8 cellular contexts compared by ENCODE assay signal in genomic region chr19:48752511-48753365, GRCh38. TPM values are rescaled to one million over a fixed set of nuclear protein-coding genes. Genes with fewer than 3 reads are reported as not detected.
DNase-seq lines count a peak whose midpoint lies in the region; ATAC-seq lines count a peak whose summit lies in the region.

TSS of gene FUT1 (minus strand) at chr19:48752641. CDS start at chr19:48751281, 1,360 bp downstream.

- H3K4me1 Mint-ChIP-seq in activated CD4-positive, alpha-beta T cell treated with anti-CD3 and anti-CD28 coated beads, Interleukin-2, amount 10 ng/mL, durations not matched to agents 7 days and 5 days = peaks cover 23% of the 10 kb centered on the region

- DNase-seq in EL (peak; percentile 67), NCI-H1930 (lab: John Stamatoyannopoulos, UW) (peak; percentile 95), epidermal melanocyte (ENCODE audit: insufficient read length, low spot score) (peak; percentile 53), mucosa of gallbladder (ENCODE audit: low spot score) (peak; percentile 41)
- peak; percentile 26 for DNase-seq in activated CD4-positive, alpha-beta T cell treated with anti-CD3 and anti-CD28 coated beads, Interleukin-2, amount 10 ng/mL, durations not matched to agents 7 days and 5 days

- ATAC-seq in HG02852 (IDR thresholded peaks at IDR 0.05; ENCODE audit: unreplicated experiment) (no peak), HG03159 (IDR thresholded peaks at IDR 0.05; ENCODE audit: unreplicated experiment) (no peak), GM21526 (IDR thresholded peaks at IDR 0.05; ENCODE audit: low FRiP score, unreplicated experiment) (no peak)

- POLR2A ChIA-PET in activated CD4-positive, alpha-beta T cell treated with anti-CD3 and anti-CD28 coated beads, Interleukin-2, amount 10 ng/mL, durations not matched to agents 7 days and 5 days (lab: Charles Lee) = no interaction called here

- H3K27ac Mint-ChIP-seq in activated CD4-positive, alpha-beta T cell treated with anti-CD3 and anti-CD28 coated beads, Interleukin-2, amount 10 ng/mL, durations not matched to agents 7 days and 5 days = peak within 1 kb of the TSS; percentile 57

- no peaks in the 10 kb centered on the region for H3K36me3 Mint-ChIP-seq in activated CD4-positive, alpha-beta T cell treated with anti-CD3 and anti-CD28 coated beads, Interleukin-2, amount 10 ng/mL, durations not matched to agents 7 days and 5 days (ENCODE audit: low read depth)

- no peaks in the 10 kb centered on the region for H3K9me3 Mint-ChIP-seq in activated CD4-positive, alpha-beta T cell treated with anti-CD3 and anti-CD28 coated beads, Interleukin-2, amount 10 ng/mL, durations not matched to agents 7 days and 5 days

- CTCF ChIA-PET in activated CD4-positive, alpha-beta T cell treated with anti-CD3 and anti-CD28 coated beads, Interleukin-2, amount 10 ng/mL, durations not matched to agents 7 days and 5 days (lab: Charles Lee) = interaction anchor here (1.1 kb wide), 1 partner anchor 8 kb away, joined by 3 read pairs; no protein-coding TSS in a partner anchor

- peaks cover 26% of the 10 kb centered on the region for H3K27me3 Mint-ChIP-seq in activated CD4-positive, alpha-beta T cell treated with anti-CD3 and anti-CD28 coated beads, Interleukin-2, amount 10 ng/mL, durations not matched to agents 7 days and 5 days

- H3K4me3 Mint-ChIP-seq in activated CD4-positive, alpha-beta T cell treated with anti-CD3 and anti-CD28 coated beads, Interleukin-2, amount 10 ng/mL, durations not matched to agents 7 days and 5 days = peak within 1 kb of the TSS; percentile 72

RNA-seq across cellular contexts. Expression of gene FUT1, which starts in this region (rescaled TPM):
- total RNA-seq in activated CD4-positive, alpha-beta T cell treated with anti-CD3 and anti-CD28 coated beads, Interleukin-2, amount 10 ng/mL, durations not matched to agents 7 days and 5 days = under 1 TPM; 0.10 to 0.23 TPM
- total RNA-seq in mucosa of gallbladder = 1.0 TPM

Comparison
In these comparisons a context has a peak if more than half of its experiments do, and no peak if none do; other contexts are left out.
1. Peak in DNase-seq in activated CD4-positive, alpha-beta T cell treated with anti-CD3 and anti-CD28 coated beads, Interleukin-2, amount 10 ng/mL, durations not matched to agents 7 days and 5 days; RNA of the gene not detected or under 1 TPM.
2. DNase-seq: peak in every context shown above with its lines; median percentile 95 in NCI-H1930; 67 in EL; 53 in epidermal melanocyte; 41 in mucosa of gallbladder; 26 in activated CD4-positive, alpha-beta T cell treated with anti-CD3 and anti-CD28 coated beads, Interleukin-2, amount 10 ng/mL, durations not matched to agents 7 days and 5 days.